In the genomic region with DNA sequence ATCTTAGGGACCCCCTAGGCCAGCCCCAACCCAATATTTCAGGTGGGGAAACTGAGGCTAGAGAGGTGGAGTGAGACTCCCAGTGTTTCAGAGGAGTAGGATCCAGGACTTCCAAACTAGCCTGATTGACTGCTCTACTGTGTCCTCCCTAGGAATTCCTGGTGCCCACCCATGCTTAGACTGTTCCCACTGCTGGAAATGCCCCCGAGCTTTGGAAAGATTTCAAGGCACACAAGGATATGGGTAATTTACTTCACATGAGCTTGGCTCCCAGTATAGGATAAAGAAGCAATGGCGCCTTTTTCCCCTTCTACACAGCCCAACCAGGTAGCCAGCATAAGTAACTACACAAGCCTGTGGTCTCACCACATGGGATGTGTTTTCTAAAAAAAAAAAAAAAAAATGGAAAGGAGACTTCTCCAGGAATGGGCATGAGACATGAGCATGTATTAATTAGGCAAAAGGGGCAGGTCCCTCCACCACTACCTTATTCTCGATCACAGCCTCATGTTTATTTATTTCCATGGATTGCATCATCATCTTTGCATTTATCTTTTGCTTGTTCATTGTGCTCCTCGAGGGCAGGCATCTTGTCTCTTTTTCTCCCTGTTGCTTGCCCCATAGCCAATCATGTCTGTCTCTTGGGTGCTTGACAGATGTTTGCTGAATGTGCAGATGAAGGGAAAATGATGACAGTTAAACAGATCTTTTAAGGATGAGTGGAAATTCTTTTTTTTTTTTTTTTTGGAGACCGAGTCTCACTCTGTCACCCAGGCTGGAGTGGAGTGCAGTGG, we compare ENCODE assay signal across 1 cellular context.
A peak's percentile ranks its signal among the peaks of the same experiment; 100 is the strongest.
TF ChIP-seq lines count a peak whose summit lies in the region.

No MANE protein-coding gene starts in this region.

TF ChIP-seq in K562, 482 proteins besides CTCF, POLR2A, EP300 and RAD21 (continued from another document and continues in another):
- TF ChIP-seq RFX7 (CRISPR knock-in tag; IDR thresholded peaks at IDR 0.05) (no peak), SMARCC2 (IDR thresholded peaks at IDR 0.05; ENCODE audit: low read depth) (no peak), ZNF830 (CRISPR knock-in tag; IDR thresholded peaks at IDR 0.05) (no peak), DPF2 (IDR thresholded peaks at IDR 0.05) (peak; percentile 39; the same call in 1 of the 2 replicates), CEBPG (CRISPR knock-in tag; IDR thresholded peaks at IDR 0.05) (peak; percentile 82), CEBPG (tag; conservative IDR thresholded peaks at IDR 0.05 in 1 of 2, IDR thresholded peaks at IDR 0.05 in 1 of 2) (peak; percentile 73 to 91), FOS (IDR thresholded peaks at IDR 0.05; ENCODE audit: extremely low read depth, insufficient read length) (no peak), BACH1 (tag; IDR thresholded peaks at IDR 0.05) (no peak), HOXB6 (CRISPR knock-in tag; IDR thresholded peaks at IDR 0.05; ENCODE audit: borderline replicate concordance) (no peak), ZNF143 (CRISPR knock-in tag; IDR thresholded peaks at IDR 0.05) (no peak), ZBTB8A (IDR thresholded peaks at IDR 0.05; ENCODE audit: partially characterized antibody) (no peak), MAFK (IDR thresholded peaks at IDR 0.05; ENCODE audit: low read length) (no peak), HCFC1 (IDR thresholded peaks at IDR 0.05; ENCODE audit: low read depth, low read length) (no peak), ZNF586 (CRISPR knock-in tag; conservative IDR thresholded peaks at IDR 0.05) (no peak), NCOA4 (IDR thresholded peaks at IDR 0.05; ENCODE audit: partially characterized antibody) (no peak), STAG1 (CRISPR knock-in tag; IDR thresholded peaks at IDR 0.05; ENCODE audit: borderline replicate concordance) (no peak), PTRF (tag; IDR thresholded peaks at IDR 0.05) (no peak), ZNF766 (CRISPR knock-in tag; conservative IDR thresholded peaks at IDR 0.05) (no peak), SIX5 (IDR thresholded peaks at IDR 0.05; ENCODE audit: borderline replicate concordance in 1 of 2, insufficient read depth in 1 of 2, low read depth in 1 of 2, low read length in 2 of 2) (no peak), ZNF121 (CRISPR knock-in tag; conservative IDR thresholded peaks at IDR 0.05) (no peak), HSF4 (CRISPR knock-in tag; IDR thresholded peaks at IDR 0.05; ENCODE audit: borderline replicate concordance) (no peak), CBX3 (IDR thresholded peaks at IDR 0.05; ENCODE audit: borderline replicate concordance in 1 of 2, low read length in 2 of 2) (no peak), TOE1 (IDR thresholded peaks at IDR 0.05; ENCODE audit: borderline replicate concordance) (no peak), TOE1 (CRISPR knock-in tag; IDR thresholded peaks at IDR 0.05; ENCODE audit: borderline replicate concordance, low read depth) (no peak), EP400 (IDR thresholded peaks at IDR 0.05) (peak; percentile 24; the same call in 1 of the 2 replicates)
- TF ChIP-seq, protein P1, sequence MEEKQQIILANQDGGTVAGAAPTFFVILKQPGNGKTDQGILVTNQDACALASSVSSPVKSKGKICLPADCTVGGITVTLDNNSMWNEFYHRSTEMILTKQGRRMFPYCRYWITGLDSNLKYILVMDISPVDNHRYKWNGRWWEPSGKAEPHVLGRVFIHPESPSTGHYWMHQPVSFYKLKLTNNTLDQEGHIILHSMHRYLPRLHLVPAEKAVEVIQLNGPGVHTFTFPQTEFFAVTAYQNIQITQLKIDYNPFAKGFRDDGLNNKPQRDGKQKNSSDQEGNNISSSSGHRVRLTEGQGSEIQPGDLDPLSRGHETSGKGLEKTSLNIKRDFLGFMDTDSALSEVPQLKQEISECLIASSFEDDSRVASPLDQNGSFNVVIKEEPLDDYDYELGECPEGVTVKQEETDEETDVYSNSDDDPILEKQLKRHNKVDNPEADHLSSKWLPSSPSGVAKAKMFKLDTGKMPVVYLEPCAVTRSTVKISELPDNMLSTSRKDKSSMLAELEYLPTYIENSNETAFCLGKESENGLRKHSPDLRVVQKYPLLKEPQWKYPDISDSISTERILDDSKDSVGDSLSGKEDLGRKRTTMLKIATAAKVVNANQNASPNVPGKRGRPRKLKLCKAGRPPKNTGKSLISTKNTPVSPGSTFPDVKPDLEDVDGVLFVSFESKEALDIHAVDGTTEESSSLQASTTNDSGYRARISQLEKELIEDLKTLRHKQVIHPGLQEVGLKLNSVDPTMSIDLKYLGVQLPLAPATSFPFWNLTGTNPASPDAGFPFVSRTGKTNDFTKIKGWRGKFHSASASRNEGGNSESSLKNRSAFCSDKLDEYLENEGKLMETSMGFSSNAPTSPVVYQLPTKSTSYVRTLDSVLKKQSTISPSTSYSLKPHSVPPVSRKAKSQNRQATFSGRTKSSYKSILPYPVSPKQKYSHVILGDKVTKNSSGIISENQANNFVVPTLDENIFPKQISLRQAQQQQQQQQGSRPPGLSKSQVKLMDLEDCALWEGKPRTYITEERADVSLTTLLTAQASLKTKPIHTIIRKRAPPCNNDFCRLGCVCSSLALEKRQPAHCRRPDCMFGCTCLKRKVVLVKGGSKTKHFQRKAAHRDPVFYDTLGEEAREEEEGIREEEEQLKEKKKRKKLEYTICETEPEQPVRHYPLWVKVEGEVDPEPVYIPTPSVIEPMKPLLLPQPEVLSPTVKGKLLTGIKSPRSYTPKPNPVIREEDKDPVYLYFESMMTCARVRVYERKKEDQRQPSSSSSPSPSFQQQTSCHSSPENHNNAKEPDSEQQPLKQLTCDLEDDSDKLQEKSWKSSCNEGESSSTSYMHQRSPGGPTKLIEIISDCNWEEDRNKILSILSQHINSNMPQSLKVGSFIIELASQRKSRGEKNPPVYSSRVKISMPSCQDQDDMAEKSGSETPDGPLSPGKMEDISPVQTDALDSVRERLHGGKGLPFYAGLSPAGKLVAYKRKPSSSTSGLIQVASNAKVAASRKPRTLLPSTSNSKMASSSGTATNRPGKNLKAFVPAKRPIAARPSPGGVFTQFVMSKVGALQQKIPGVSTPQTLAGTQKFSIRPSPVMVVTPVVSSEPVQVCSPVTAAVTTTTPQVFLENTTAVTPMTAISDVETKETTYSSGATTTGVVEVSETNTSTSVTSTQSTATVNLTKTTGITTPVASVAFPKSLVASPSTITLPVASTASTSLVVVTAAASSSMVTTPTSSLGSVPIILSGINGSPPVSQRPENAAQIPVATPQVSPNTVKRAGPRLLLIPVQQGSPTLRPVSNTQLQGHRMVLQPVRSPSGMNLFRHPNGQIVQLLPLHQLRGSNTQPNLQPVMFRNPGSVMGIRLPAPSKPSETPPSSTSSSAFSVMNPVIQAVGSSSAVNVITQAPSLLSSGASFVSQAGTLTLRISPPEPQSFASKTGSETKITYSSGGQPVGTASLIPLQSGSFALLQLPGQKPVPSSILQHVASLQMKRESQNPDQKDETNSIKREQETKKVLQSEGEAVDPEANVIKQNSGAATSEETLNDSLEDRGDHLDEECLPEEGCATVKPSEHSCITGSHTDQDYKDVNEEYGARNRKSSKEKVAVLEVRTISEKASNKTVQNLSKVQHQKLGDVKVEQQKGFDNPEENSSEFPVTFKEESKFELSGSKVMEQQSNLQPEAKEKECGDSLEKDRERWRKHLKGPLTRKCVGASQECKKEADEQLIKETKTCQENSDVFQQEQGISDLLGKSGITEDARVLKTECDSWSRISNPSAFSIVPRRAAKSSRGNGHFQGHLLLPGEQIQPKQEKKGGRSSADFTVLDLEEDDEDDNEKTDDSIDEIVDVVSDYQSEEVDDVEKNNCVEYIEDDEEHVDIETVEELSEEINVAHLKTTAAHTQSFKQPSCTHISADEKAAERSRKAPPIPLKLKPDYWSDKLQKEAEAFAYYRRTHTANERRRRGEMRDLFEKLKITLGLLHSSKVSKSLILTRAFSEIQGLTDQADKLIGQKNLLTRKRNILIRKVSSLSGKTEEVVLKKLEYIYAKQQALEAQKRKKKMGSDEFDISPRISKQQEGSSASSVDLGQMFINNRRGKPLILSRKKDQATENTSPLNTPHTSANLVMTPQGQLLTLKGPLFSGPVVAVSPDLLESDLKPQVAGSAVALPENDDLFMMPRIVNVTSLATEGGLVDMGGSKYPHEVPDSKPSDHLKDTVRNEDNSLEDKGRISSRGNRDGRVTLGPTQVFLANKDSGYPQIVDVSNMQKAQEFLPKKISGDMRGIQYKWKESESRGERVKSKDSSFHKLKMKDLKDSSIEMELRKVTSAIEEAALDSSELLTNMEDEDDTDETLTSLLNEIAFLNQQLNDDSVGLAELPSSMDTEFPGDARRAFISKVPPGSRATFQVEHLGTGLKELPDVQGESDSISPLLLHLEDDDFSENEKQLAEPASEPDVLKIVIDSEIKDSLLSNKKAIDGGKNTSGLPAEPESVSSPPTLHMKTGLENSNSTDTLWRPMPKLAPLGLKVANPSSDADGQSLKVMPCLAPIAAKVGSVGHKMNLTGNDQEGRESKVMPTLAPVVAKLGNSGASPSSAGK (IDR thresholded peaks at IDR 0.05): peak; percentile 25; the same call in 1 of the 2 replicates
- TF ChIP-seq, protein P2, sequence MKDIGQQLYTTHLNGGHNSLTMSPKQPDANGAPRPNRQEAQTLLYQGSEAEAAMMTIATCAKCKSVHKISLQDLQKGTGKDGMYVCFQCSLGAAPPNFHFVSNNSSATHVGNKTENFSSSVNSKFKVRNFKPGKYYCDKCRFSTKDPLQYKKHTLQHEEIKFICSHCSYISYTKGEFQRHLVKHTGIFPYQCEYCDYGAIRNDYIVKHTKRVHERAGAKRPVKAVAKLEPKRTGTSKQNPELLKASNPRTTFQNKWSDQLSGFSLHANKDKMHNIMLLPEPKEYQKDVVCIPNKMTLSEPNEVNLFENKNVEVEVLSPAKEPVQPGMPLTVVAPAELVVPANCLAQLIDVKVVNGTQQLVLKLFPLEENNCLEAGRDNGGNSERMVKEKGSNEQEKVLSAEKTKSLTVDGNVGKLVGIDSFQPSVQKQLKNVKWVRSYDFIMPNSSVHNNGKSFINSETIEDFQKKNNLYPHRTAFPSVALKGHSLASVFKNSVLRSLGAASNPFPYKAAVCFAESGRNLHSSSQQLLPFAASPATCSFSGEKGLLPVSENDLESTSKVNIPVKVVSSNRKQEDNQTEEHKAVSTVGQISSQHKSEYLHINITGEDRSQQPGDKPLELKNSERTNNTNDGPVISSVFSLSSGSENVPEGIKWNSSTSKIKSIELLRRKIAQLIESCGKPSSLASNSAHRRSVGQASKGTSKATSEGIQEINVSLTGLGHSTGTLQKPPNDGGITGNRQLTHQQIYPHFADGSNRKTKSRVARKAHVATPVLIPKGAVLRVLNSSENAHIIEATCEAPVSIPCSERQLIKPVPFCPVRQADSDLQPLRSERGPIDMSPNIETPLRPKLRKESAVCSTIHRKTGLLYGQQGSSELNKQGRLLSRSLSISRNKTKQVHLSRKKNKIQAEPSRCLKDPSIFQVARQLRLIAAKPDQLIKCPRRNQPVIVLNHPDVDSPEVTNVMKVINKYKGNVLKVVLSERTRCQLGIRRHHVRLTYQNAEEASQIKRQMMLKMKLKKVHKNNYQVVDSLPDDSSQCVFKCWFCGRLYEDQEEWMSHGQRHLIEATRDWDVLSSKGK (CRISPR knock-in tag; IDR thresholded peaks at IDR 0.05): no peak
- TF ChIP-seq, protein P3, sequence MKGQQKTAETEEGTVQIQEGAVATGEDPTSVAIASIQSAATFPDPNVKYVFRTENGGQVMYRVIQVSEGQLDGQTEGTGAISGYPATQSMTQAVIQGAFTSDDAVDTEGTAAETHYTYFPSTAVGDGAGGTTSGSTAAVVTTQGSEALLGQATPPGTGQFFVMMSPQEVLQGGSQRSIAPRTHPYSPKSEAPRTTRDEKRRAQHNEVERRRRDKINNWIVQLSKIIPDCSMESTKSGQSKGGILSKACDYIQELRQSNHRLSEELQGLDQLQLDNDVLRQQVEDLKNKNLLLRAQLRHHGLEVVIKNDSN (CRISPR knock-in tag; IDR thresholded peaks at IDR 0.05): no peak
- TF ChIP-seq, protein P4, sequence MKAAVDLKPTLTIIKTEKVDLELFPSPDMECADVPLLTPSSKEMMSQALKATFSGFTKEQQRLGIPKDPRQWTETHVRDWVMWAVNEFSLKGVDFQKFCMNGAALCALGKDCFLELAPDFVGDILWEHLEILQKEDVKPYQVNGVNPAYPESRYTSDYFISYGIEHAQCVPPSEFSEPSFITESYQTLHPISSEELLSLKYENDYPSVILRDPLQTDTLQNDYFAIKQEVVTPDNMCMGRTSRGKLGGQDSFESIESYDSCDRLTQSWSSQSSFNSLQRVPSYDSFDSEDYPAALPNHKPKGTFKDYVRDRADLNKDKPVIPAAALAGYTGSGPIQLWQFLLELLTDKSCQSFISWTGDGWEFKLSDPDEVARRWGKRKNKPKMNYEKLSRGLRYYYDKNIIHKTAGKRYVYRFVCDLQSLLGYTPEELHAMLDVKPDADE (conservative IDR thresholded peaks at IDR 0.05; ENCODE audit: control insufficient read depth, low read depth, low read length): no peak
- TF ChIP-seq, protein P5, sequence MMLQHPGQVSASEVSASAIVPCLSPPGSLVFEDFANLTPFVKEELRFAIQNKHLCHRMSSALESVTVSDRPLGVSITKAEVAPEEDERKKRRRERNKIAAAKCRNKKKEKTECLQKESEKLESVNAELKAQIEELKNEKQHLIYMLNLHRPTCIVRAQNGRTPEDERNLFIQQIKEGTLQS (IDR thresholded peaks at IDR 0.05): peak; percentile 96
- TF ChIP-seq, protein P5 (CRISPR knock-in tag; conservative IDR thresholded peaks at IDR 0.05): no peak
- TF ChIP-seq, protein P6, sequence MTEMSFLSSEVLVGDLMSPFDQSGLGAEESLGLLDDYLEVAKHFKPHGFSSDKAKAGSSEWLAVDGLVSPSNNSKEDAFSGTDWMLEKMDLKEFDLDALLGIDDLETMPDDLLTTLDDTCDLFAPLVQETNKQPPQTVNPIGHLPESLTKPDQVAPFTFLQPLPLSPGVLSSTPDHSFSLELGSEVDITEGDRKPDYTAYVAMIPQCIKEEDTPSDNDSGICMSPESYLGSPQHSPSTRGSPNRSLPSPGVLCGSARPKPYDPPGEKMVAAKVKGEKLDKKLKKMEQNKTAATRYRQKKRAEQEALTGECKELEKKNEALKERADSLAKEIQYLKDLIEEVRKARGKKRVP (CRISPR knock-in tag; IDR thresholded peaks at IDR 0.05): 0 out of 2 replicates have a peak, but pooled peaks have one; percentile 67
- TF ChIP-seq, protein P7, sequence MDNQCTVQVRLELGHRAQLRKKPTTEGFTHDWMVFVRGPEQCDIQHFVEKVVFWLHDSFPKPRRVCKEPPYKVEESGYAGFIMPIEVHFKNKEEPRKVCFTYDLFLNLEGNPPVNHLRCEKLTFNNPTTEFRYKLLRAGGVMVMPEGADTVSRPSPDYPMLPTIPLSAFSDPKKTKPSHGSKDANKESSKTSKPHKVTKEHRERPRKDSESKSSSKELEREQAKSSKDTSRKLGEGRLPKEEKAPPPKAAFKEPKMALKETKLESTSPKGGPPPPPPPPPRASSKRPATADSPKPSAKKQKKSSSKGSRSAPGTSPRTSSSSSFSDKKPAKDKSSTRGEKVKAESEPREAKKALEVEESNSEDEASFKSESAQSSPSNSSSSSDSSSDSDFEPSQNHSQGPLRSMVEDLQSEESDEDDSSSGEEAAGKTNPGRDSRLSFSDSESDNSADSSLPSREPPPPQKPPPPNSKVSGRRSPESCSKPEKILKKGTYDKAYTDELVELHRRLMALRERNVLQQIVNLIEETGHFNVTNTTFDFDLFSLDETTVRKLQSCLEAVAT (IDR thresholded peaks at IDR 0.05): no peak
